In the genomic region with DNA sequence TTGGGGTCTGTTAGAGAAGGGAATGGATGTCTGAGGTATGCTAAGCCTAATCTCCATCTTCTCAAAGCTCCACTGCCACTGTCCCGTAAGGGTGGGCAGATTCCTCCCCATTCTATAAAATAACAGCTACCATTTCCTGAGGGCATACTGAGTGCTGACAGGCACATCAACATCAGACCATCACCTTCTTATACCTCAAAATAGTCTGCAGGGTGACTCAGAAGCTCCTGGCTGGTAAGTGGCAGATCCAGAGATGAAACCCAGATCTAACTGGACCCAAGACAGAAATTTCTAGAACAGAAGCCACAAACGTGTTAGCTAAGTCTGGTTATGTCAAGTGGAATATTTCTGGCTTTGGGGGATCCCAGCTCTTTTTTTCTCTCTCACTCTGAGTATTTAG, we compare ENCODE assay signal across 30 cellular contexts.
"Had no signal": no experiment of that assay in that cellular context is flagged by ENCODE, and none has a peak within 500 bp of the region (broad histone marks: within the 10 kb centered on the region; RNA-seq: fewer than 3 reads in every experiment).

No MANE protein-coding gene starts in this region.

- H3K27me3 ChIP-seq: adrenal gland, body of pancreas, colonic mucosa, esophagus squamous epithelium, gastroesophageal sphincter had no signal

- H3K9me3 Mint-ChIP-seq: activated B cell treated with CpG ODN at 0.5 μM for 24 hours; activated CD8-positive, alpha-beta T cell treated with anti-CD3 and anti-CD28 coated beads for 36 hours; activated naive CD4-positive, alpha-beta T cell treated with anti-CD3 and anti-CD28 coated beads for 36 hours; activated naive CD4-positive, alpha-beta T cell treated with anti-CD3 and anti-CD28 coated beads, Interleukin-2, amount 50 U/mL, for 24 hours; activated naive CD8-positive, alpha-beta T cell treated with anti-CD3 and anti-CD28 coated beads for 36 hours; activated naive CD8-positive, alpha-beta T cell treated with anti-CD3 and anti-CD28 coated beads, Interleukin-2, amount 50 U/mL, for 24 hours; activated T-cell treated with anti-CD3 and anti-CD28 coated beads, Interleukin-2, amount 50 U/mL, for 4 hours; activated T-helper 2 cell treated with anti-CD3 and anti-CD28 coated beads, Interferon-gamma antibody, Interleukin-2, Interleukin-4, amounts not matched to agents 10 μg/mL and 5 μg/mL and 100 μg/mL, durations not matched to agents 14 hours and 24 hours and 36 hours; T-helper 2 cell treated with Interferon-gamma antibody and Interleukin-4, amounts not matched to agents 5 μg/mL and 100 μg/mL, for 36 hours had no signal

- H3K27me3 Mint-ChIP-seq: activated B cell treated with CpG ODN at 0.5 μM for 24 hours; activated CD8-positive, alpha-beta T cell treated with anti-CD3 and anti-CD28 coated beads for 36 hours; activated naive CD4-positive, alpha-beta T cell treated with anti-CD3 and anti-CD28 coated beads, Interleukin-2, amount 50 U/mL, for 24 hours; activated naive CD8-positive, alpha-beta T cell treated with anti-CD3 and anti-CD28 coated beads for 36 hours; activated naive CD8-positive, alpha-beta T cell treated with anti-CD3 and anti-CD28 coated beads, Interleukin-2, amount 50 U/mL, for 24 hours; T-helper 17 cell had no signal

- H3K4me3 Mint-ChIP-seq: activated B cell treated with CpG ODN at 0.5 μM for 24 hours; activated CD8-positive, alpha-beta T cell treated with anti-CD3 and anti-CD28 coated beads for 36 hours; activated naive CD4-positive, alpha-beta T cell treated with anti-CD3 and anti-CD28 coated beads for 36 hours; activated naive CD4-positive, alpha-beta T cell treated with anti-CD3 and anti-CD28 coated beads, Interleukin-2, amount 50 U/mL, for 24 hours; activated naive CD8-positive, alpha-beta T cell treated with anti-CD3 and anti-CD28 coated beads for 36 hours; activated naive CD8-positive, alpha-beta T cell treated with anti-CD3 and anti-CD28 coated beads, Interleukin-2, amount 50 U/mL, for 24 hours; activated T-cell treated with anti-CD3 and anti-CD28 coated beads, Interleukin-2, amount 50 U/mL, for 4 hours; T-helper 17 cell; T-helper 2 cell treated with Interferon-gamma antibody and Interleukin-4, amounts not matched to agents 5 μg/mL and 100 μg/mL, for 36 hours had no signal

- H3K4me1 Mint-ChIP-seq: activated B cell treated with CpG ODN at 0.5 μM for 24 hours; activated naive CD4-positive, alpha-beta T cell treated with anti-CD3 and anti-CD28 coated beads, Interleukin-2, amount 50 U/mL, for 24 hours; activated naive CD8-positive, alpha-beta T cell treated with anti-CD3 and anti-CD28 coated beads for 36 hours; activated naive CD8-positive, alpha-beta T cell treated with anti-CD3 and anti-CD28 coated beads, Interleukin-2, amount 50 U/mL, for 24 hours; T-helper 17 cell had no signal

- H3K4me3 ChIP-seq: adrenal gland, body of pancreas, colonic mucosa, esophagus squamous epithelium, gastroesophageal sphincter had no signal

- H3K36me3 Mint-ChIP-seq: activated naive CD8-positive, alpha-beta T cell treated with anti-CD3 and anti-CD28 coated beads for 36 hours had no signal

- H3K9me3 ChIP-seq: adrenal gland, body of pancreas, colonic mucosa, esophagus squamous epithelium, gastroesophageal sphincter had no signal

- ATAC-seq: activated CD4-positive, CD25-positive, alpha-beta regulatory T cell treated with anti-CD3 and anti-CD28 coated beads, Interleukin-2, amount 50 U/mL, for 24 hours; activated CD8-positive, alpha-beta T cell treated with anti-CD3 and anti-CD28 coated beads for 36 hours; activated naive CD8-positive, alpha-beta T cell treated with anti-CD3 and anti-CD28 coated beads, Interleukin-2, amount 50 U/mL, for 24 hours; activated T-cell treated with anti-CD3 and anti-CD28 coated beads, Interleukin-2, amount 50 U/mL, for 4 hours; gastroesophageal sphincter; T-helper 17 cell had no signal

- H3K36me3 ChIP-seq: adrenal gland, colonic mucosa, esophagus squamous epithelium, gastroesophageal sphincter, WERI-Rb-1 had no signal

- H3K4me1 ChIP-seq: body of pancreas, colonic mucosa, gastroesophageal sphincter had no signal

- H3K27ac Mint-ChIP-seq: activated B cell treated with CpG ODN at 0.5 μM for 24 hours; activated CD8-positive, alpha-beta T cell treated with anti-CD3 and anti-CD28 coated beads for 36 hours; activated naive CD4-positive, alpha-beta T cell treated with anti-CD3 and anti-CD28 coated beads for 36 hours; activated naive CD4-positive, alpha-beta T cell treated with anti-CD3 and anti-CD28 coated beads, Interleukin-2, amount 50 U/mL, for 24 hours; activated naive CD8-positive, alpha-beta T cell treated with anti-CD3 and anti-CD28 coated beads for 36 hours; activated naive CD8-positive, alpha-beta T cell treated with anti-CD3 and anti-CD28 coated beads, Interleukin-2, amount 50 U/mL, for 24 hours; activated T-helper 2 cell treated with anti-CD3 and anti-CD28 coated beads, Interferon-gamma antibody, Interleukin-2, Interleukin-4, amounts not matched to agents 10 μg/mL and 5 μg/mL and 100 μg/mL, durations not matched to agents 14 hours and 24 hours and 36 hours; T-helper 17 cell; T-helper 2 cell treated with Interferon-gamma antibody and Interleukin-4, amounts not matched to agents 5 μg/mL and 100 μg/mL, for 36 hours had no signal

- DNase-seq: activated B cell treated with CpG ODN at 0.5 μM for 24 hours; activated CD4-positive, alpha-beta T cell treated with anti-CD3 and anti-CD28 coated beads for 48 hours; activated CD4-positive, alpha-beta T cell treated with anti-CD3 and anti-CD28 coated beads, Interleukin-2, amount 50 U/mL, for 1 hour; activated CD4-positive, alpha-beta T cell treated with anti-CD3 and anti-CD28 coated beads, Interleukin-2, amount 50 U/mL, for 48 hours; activated CD8-positive, alpha-beta memory T cell treated with anti-CD3 and anti-CD28 coated beads for 24 hours; activated CD8-positive, alpha-beta T cell treated with anti-CD3 and anti-CD28 coated beads for 36 hours; activated effector memory CD4-positive, alpha-beta T cell treated with anti-CD3 and anti-CD28 coated beads, Interleukin-2, amount 50 U/mL, for 16 hours; activated naive CD4-positive, alpha-beta T cell treated with anti-CD3 and anti-CD28 coated beads for 36 hours; activated naive CD8-positive, alpha-beta T cell treated with anti-CD3 and anti-CD28 coated beads for 36 hours; activated naive CD8-positive, alpha-beta T cell treated with anti-CD3 and anti-CD28 coated beads, Interleukin-2, amount 50 U/mL, for 24 hours; activated T-cell treated with anti-CD3 and anti-CD28 coated beads, Interleukin-2, amount 50 U/mL, for 4 hours; adrenal gland; aorta; body of pancreas; central memory CD4-positive, alpha-beta T cell; cerebellar nuclear complex; colonic mucosa; effector CD8-positive, alpha-beta T cell; esophagus squamous epithelium; foreskin melanocyte; T-helper 1 cell; T-helper 17 cell; T1000; WERI-Rb-1 had no signal

- H3K27ac ChIP-seq: adrenal gland, body of pancreas, colonic mucosa, epithelial cell of prostate, esophagus squamous epithelium, gastroesophageal sphincter, WERI-Rb-1 had no signal
